27 cellular contexts compared by ENCODE assay signal in the genomic region with DNA sequence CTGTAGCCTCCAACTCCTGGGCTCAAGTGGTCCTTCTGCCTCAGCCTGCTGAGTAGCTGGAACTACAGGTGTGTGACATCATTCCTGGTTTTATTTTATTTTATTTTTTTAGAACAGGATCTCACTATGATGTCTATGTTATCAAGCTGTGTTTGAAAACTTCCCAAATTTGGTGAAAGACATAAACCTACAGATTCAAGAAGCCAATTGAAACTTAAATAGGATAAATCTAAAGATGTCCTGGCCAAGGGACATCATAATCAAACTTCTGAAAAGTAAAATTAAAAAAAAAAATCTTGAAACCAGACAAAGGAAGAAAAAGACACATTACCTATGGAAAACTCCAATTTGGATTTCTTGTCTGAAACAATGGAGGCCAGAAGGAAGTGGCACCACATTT.
A peak's percentile ranks its signal among the peaks of the same experiment; 100 is the strongest.
DNase-seq lines count a peak whose midpoint lies in the region; TF ChIP-seq lines count a peak whose summit lies in the region.
"Had no signal": no experiment of that assay in that cellular context is flagged by ENCODE, and none has a peak within 500 bp of the region (broad histone marks: within the 10 kb centered on the region; RNA-seq: fewer than 3 reads in every experiment).

No MANE protein-coding gene starts in this region.

- POLR2A ChIA-PET in HEK293 (lab: Yijun Ruan, JAX), result interaction anchor here (0.7 kb wide), 1 partner anchor 125 kb away, joined by 6 read pairs; no protein-coding TSS in a partner anchor

- no peak overlapping the region for H3K27ac ChIP-seq in HEK293 (ENCODE audit: extremely low read depth, low read depth, low read length)
- H3K27ac ChIP-seq: 22Rv1; A549; BLaER1; BLaER1 treated with 17β-estradiol and CSF1 and Interleukin-3, amounts not matched to agents 10 nM and 100 nM; C4-2B had no signal

- DNase-seq in NCI-H345 treated with DMSO at 0.1 percent for 48 hours (lab: John Stamatoyannopoulos, UW; ENCODE audit: unreplicated experiment), result no peak
- DNase-seq: 8988T; ACHN; AML-193; BE2C; C1 segment of cervical spinal cord; Caco-2; Calu3; CD4-positive, alpha-beta memory T cell; CD4-positive, alpha-beta T cell; CD4-positive, CD25-positive, alpha-beta regulatory T cell; CD8-positive, alpha-beta memory T cell; CD8-positive, alpha-beta T cell; COR-L47; DMS 273 treated with DMSO at 0.1 percent for 48 hours; DMS153; DMS53; DMS79; DMS79 treated with DMSO at 0.1 percent for 48 hours; DND-41; EL had no signal

- no peaks in the 10 kb centered on the region for H3K36me3 ChIP-seq in HEK293 (ENCODE audit: control insufficient read depth in 2 of 2, insufficient read depth in 1 of 2, low read length in 2 of 2)
- H3K36me3 ChIP-seq: BE2C; BLaER1; BLaER1 treated with 17β-estradiol and CSF1 and Interleukin-3, amounts not matched to agents 10 nM and 100 nM had no signal

- CTCF ChIA-PET in HEK293 (lab: Yijun Ruan, JAX), result no interaction called here

- no peak for TF ChIP-seq CTCF in HEK293 (tag by site-specific recombination; IDR thresholded peaks at IDR 0.05)

- no peaks in the 10 kb centered on the region for H3K4me1 ChIP-seq in HEK293 (ENCODE audit: control insufficient read depth, insufficient read depth, low read length)
- H3K4me1 ChIP-seq: A549; BE2C; BLaER1; BLaER1 treated with 17β-estradiol and CSF1 and Interleukin-3, amounts not matched to agents 10 nM and 100 nM; Caco-2 had no signal

- H3K9me3 ChIP-seq in HEK293 (ENCODE audit: control insufficient read depth, insufficient read depth, low read depth, low read length), result no peaks in the 10 kb centered on the region
- H3K9me3 ChIP-seq: BE2C, Caco-2 had no signal

- H3K4me3 ChIP-seq in HEK293 (ENCODE audit: low read depth, low read length), result no peak overlapping the region
- H3K4me3 ChIP-seq: A549; BLaER1; BLaER1 treated with 17β-estradiol and CSF1 and Interleukin-3, amounts not matched to agents 10 nM and 100 nM had no signal

TF ChIP-seq in HEK293, 187 proteins besides CTCF, POLR2A, EP300 and RAD21:
- TF ChIP-seq ZNF558 (tag by site-specific recombination; IDR thresholded peaks at IDR 0.05), result peak; percentile 97
- TF ChIP-seq, protein P1, sequence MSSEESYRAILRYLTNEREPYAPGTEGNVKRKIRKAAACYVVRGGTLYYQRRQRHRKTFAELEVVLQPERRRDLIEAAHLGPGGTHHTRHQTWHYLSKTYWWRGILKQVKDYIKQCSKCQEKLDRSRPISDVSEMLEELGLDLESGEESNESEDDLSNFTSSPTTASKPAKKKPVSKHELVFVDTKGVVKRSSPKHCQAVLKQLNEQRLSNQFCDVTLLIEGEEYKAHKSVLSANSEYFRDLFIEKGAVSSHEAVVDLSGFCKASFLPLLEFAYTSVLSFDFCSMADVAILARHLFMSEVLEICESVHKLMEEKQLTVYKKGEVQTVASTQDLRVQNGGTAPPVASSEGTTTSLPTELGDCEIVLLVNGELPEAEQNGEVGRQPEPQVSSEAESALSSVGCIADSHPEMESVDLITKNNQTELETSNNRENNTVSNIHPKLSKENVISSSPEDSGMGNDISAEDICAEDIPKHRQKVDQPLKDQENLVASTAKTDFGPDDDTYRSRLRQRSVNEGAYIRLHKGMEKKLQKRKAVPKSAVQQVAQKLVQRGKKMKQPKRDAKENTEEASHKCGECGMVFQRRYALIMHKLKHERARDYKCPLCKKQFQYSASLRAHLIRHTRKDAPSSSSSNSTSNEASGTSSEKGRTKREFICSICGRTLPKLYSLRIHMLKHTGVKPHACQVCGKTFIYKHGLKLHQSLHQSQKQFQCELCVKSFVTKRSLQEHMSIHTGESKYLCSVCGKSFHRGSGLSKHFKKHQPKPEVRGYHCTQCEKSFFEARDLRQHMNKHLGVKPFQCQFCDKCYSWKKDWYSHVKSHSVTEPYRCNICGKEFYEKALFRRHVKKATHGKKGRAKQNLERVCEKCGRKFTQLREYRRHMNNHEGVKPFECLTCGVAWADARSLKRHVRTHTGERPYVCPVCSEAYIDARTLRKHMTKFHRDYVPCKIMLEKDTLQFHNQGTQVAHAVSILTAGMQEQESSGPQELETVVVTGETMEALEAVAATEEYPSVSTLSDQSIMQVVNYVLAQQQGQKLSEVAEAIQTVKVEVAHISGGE (tag by site-specific recombination; conservative IDR thresholded peaks at IDR 0.05; ENCODE audit: low read depth), result no peak
